In the genomic region with DNA sequence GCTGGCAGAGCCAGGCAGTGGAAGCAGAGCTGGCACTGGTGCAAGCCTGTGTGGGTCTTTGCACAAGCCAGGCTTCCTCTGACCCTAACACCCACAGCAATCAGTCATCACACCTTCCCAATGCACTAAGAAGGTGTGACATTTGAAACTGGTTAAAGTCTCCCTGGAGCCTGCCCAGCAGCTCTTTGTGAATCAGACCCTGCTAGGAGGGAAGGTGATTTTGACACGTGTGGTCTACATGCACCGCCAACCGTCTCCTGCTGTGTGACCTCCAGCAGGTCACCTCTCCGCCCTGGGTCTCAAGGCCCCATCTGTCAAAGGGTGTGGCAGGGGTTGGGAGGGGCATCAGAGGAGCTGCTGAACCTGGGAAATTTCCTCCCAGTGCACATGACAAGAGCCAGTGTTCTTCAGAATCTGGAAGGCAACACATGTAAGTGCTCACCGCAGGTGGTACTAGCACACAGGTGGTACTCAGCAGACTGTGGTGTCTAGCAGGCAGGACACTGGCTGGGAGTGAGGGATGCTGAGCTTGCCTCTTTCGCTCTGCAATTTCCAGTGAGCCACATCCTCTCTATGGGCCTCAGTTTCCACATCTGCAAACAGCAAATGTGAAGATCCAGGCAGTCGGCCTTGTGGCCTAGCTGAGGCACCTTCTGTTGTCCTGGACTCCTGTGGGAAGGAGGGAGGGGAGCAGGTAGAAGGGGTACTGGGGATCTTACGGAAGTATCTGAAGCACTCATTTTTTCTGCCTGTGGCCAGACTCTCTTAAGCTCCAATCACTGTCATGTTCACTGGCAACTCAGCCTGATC, we compare ENCODE assay signal across 1 cellular context.
A peak's percentile ranks its signal among the peaks of the same experiment; 100 is the strongest.
TF ChIP-seq lines count a peak whose summit lies in the region.

No MANE protein-coding gene starts in this region.

TF ChIP-seq in HEK293, 187 proteins besides CTCF, POLR2A, EP300 and RAD21 (continued from another document):
- no peak for TF ChIP-seq ZBTB44 (tag by site-specific recombination; IDR thresholded peaks at IDR 0.05)
- no peak for TF ChIP-seq ZNF324 (tag by site-specific recombination; IDR thresholded peaks at IDR 0.05)
- TF ChIP-seq, protein P1, sequence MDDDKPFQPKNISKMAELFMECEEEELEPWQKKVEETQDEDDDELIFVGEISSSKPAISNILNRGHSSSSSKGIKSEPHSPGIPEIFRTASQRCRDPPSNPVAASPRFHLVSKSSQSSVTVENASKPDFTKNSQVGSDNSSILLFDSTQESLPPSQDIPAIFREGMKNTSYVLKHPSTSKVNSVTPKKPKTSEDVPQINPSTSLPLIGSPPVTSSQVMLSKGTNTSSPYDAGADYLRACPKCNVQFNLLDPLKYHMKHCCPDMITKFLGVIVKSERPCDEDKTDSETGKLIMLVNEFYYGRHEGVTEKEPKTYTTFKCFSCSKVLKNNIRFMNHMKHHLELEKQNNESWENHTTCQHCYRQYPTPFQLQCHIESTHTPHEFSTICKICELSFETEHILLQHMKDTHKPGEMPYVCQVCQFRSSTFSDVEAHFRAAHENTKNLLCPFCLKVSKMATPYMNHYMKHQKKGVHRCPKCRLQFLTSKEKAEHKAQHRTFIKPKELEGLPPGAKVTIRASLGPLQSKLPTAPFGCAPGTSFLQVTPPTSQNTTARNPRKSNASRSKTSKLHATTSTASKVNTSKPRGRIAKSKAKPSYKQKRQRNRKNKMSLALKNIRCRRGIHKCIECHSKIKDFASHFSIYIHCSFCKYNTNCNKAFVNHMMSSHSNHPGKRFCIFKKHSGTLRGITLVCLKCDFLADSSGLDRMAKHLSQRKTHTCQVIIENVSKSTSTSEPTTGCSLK (tag by site-specific recombination; IDR thresholded peaks at IDR 0.05), result no peak
- TF ChIP-seq KLF1 (tag by site-specific recombination; IDR thresholded peaks at IDR 0.05), result peak; percentile 89
